Comparison of ENCODE assay signal across 11 cellular contexts in the genomic region with DNA sequence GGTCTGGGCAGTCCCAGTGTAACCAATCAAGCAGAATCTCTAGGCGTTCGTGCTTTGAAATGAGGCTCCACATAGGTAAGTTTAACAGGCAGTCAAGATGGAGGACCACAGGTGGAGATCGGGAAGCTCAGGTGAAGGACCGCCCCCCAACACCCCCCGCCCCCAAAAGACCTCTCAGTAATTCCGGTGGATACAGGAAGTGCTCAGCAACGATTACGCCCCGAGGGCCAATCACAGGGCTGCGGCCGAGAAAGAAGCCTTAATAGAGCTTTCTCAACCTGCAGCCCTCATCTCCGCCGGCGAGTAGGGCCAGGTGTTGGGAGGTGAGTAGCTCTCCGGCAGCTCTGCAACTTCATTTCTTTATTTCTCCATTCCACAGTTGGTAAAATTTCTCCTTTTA. TPM values are rescaled to one million over a fixed set of nuclear protein-coding genes. Genes with fewer than 3 reads are reported as not detected.
"Had no signal": no experiment of that assay in that cellular context is flagged by ENCODE, and none has a peak within 500 bp of the region (broad histone marks: within the 10 kb centered on the region; RNA-seq: fewer than 3 reads in every experiment).

No MANE protein-coding gene starts in this region.

RNA-seq across cellular contexts. Expression of a gene that starts 1.1 kb away (rescaled TPM):
- total RNA-seq: IMR-90, LHCN-M2, M059J had no signal

RNA-seq across cellular contexts. Expression of a gene that starts 17.7 kb away (rescaled TPM):
- total RNA-seq: activated CD4-positive, alpha-beta memory T cell treated with anti-CD3 and anti-CD28 coated beads, Interleukin-2, amount 10 ng/mL, durations not matched to agents 7 days and 5 days; activated CD8-positive, alpha-beta memory T cell treated with anti-CD3 and anti-CD28 coated beads for 36 hours; activated T-cell treated with anti-CD3 and anti-CD28 coated beads, Interleukin-2, amount 50 U/mL, for 72 hours; activated T-helper 2 cell treated with anti-CD3 and anti-CD28 coated beads, Interferon-gamma antibody, Interleukin-2, Interleukin-4, amounts not matched to agents 10 μg/mL and 5 μg/mL and 100 μg/mL, durations not matched to agents 14 hours and 24 hours and 36 hours; aorta; bronchial epithelial cell; IMR-90; LHCN-M2; M059J; T-cell had no signal

RNA-seq across cellular contexts. Expression of a gene that starts 59.1 kb away (rescaled TPM):
- total RNA-seq: activated CD4-positive, alpha-beta memory T cell treated with anti-CD3 and anti-CD28 coated beads, Interleukin-2, amount 10 ng/mL, durations not matched to agents 7 days and 5 days; activated T-helper 2 cell treated with anti-CD3 and anti-CD28 coated beads, Interferon-gamma antibody, Interleukin-2, Interleukin-4, amounts not matched to agents 10 μg/mL and 5 μg/mL and 100 μg/mL, durations not matched to agents 14 hours and 24 hours and 36 hours; bronchial epithelial cell; IMR-90; LHCN-M2; M059J; PC-9 had no signal
